ENCODE assay signal across 21 cellular contexts in genomic region chr16:69606985-69607384, GRCh38.
"Had no signal": no experiment of that assay in that cellular context is flagged by ENCODE, and none has a peak within 500 bp of the region (broad histone marks: within the 10 kb centered on the region; RNA-seq: fewer than 3 reads in every experiment).

No MANE protein-coding gene starts in this region.

- H3K36me3 ChIP-seq: adrenal gland, neural progenitor cell, right lobe of liver, thoracic aorta, vagina had no signal

- H3K27me3 Mint-ChIP-seq: naive thymus-derived CD8-positive, alpha-beta T cell; type B pancreatic cell had no signal

- FAIRE-seq: kidney had no signal

- H3K9me3 Mint-ChIP-seq: activated T-helper 1 cell treated with anti-CD3 and anti-CD28 coated beads, Interleukin-12 subunit alpha, Interleukin-12 subunit beta, Interleukin-2, Interleukin-4 antibody, amounts not matched to agents 30 ng/mL and 10 ng/mL and 1 ng/mL, durations not matched to agents 14 hours and 24 hours and 36 hours; naive thymus-derived CD8-positive, alpha-beta T cell; neural progenitor cell; type B pancreatic cell had no signal

- H2AFZ ChIP-seq: neural progenitor cell had no signal

- DNase-seq: activated CD8-positive, alpha-beta memory T cell treated with anti-CD3 and anti-CD28 coated beads, Interleukin-2, amount 50 U/mL, for 48 hours; activated gamma-delta T cell treated with Interleukin-2 at 50 U/mL for 16 hours; adrenal gland; central memory CD4-positive, alpha-beta T cell; dermis blood vessel endothelial cell; effector CD8-positive, alpha-beta T cell; foreskin keratinocyte; kidney; naive thymus-derived CD8-positive, alpha-beta T cell; posterior cingulate gyrus; right lobe of liver; stimulated activated CD4-positive, alpha-beta T cell treated with anti-CD3 and anti-CD28 coated beads, Interleukin-1b, Interleukin-23, amount 100 ng/mL, for 48 hours; T-helper 9 cell had no signal

- H3K27ac Mint-ChIP-seq: neural progenitor cell, type B pancreatic cell had no signal

- H3K9ac ChIP-seq: neural progenitor cell had no signal

- H3K4me1 ChIP-seq: right lobe of liver had no signal

- H3K4me3 ChIP-seq: adrenal gland, ascending aorta, lung, neural progenitor cell, right lobe of liver, skin epidermis, thoracic aorta, vagina had no signal

- ATAC-seq: foreskin keratinocyte; naive thymus-derived CD8-positive, alpha-beta T cell; right lobe of liver had no signal

- H3K9me3 ChIP-seq: adrenal gland, ascending aorta, right lobe of liver, thoracic aorta, vagina had no signal

- H3K27ac ChIP-seq: adrenal gland, ascending aorta, foreskin keratinocyte, neural progenitor cell, right lobe of liver, skin epidermis, thoracic aorta, vagina had no signal

- H3K4me2 ChIP-seq: neural progenitor cell had no signal

- H3K4me3 Mint-ChIP-seq: naive thymus-derived CD8-positive, alpha-beta T cell; neural progenitor cell; type B pancreatic cell had no signal

- H3K27me3 ChIP-seq: adrenal gland, ascending aorta, foreskin keratinocyte, neural progenitor cell, right lobe of liver, vagina had no signal
